Comparison of ENCODE assay signal across 9 cellular contexts in the genomic region with DNA sequence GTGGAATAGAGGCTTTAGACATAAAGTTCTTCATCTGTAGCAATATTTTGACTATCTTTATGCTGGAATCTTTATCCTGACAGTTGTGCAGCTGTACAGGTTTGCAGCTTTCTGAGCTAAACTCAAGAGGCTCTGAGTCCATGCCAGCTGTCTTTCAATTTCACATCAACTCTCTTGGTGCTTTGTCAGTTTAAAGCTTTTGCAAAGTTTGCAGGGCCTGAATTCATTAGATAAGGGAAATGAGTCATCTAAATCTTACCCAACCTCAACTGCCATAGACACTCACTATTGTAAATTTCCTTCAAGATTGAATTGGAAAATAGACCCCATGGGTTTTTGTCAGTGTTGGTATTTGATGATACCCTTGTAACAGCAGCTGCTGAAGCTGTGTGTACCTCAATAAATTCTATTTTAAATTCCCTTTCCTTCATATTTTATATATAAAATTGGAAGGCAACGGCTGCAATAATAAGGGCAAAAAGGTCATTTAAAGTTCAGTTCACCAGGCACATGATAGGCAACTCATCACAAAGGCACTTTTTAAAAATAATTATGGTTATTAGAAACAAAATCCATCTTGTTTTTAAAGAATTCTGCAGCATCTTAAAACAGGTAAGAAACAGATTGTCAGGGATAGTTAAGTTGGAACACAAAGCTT.
A peak's percentile ranks its signal among the peaks of the same experiment; 100 is the strongest.
DNase-seq lines count a peak whose midpoint lies in the region; ATAC-seq, FAIRE-seq and TF ChIP-seq lines count a peak whose summit lies in the region.
"Had no signal": no experiment of that assay in that cellular context is flagged by ENCODE, and none has a peak within 500 bp of the region (broad histone marks: within the 10 kb centered on the region; RNA-seq: fewer than 3 reads in every experiment).

No MANE protein-coding gene starts in this region.

- H3K4me1 ChIP-seq in gastroesophageal sphincter: no peaks in the 10 kb centered on the region
- H3K4me1 ChIP-seq in left ventricle myocardium inferior: no peaks in the 10 kb centered on the region

- ATAC-seq in activated CD4-positive, CD25-positive, alpha-beta regulatory T cell treated with anti-CD3 and anti-CD28 coated beads, Interleukin-2, amount 50 U/mL, for 24 hours: peak; percentile 83 to 84
- peak; percentile 85 for ATAC-seq in HG02623 (IDR thresholded peaks at IDR 0.05; ENCODE audit: unreplicated experiment)
- ATAC-seq in gastroesophageal sphincter: no peak

- no peak overlapping the region for H3K27ac ChIP-seq in gastroesophageal sphincter
- H3K27ac ChIP-seq in dorsolateral prefrontal cortex: no peak overlapping the region
- H3K27ac ChIP-seq in left ventricle myocardium inferior (replicated peaks): no peak overlapping the region

- H3K27me3 ChIP-seq in bronchial epithelial cell (ENCODE audit: control insufficient read depth, insufficient read depth, low read length) (no peaks in the 10 kb centered on the region), gastroesophageal sphincter (no peaks in the 10 kb centered on the region), dorsolateral prefrontal cortex (no peaks in the 10 kb centered on the region), left ventricle myocardium inferior (ENCODE audit: low read depth) (no peaks in the 10 kb centered on the region)

- no peak overlapping the region for H3K4me3 ChIP-seq in bronchial epithelial cell (ENCODE audit: low read depth, low read length)
- no peak overlapping the region for H3K4me3 ChIP-seq in gastroesophageal sphincter
- H3K4me3 ChIP-seq in dorsolateral prefrontal cortex: no peak overlapping the region
- H3K4me3 ChIP-seq in left ventricle myocardium inferior: no peak overlapping the region

- H3K9me3 ChIP-seq in gastroesophageal sphincter: no peaks in the 10 kb centered on the region
- no peaks in the 10 kb centered on the region for H3K9me3 ChIP-seq in left ventricle myocardium inferior (replicated peaks)

- FAIRE-seq in bronchial epithelial cell (lab: Jason Lieb, UNC): no peak
- FAIRE-seq: A204.1 had no signal

- intact Hi-C loops in dorsolateral prefrontal cortex (cut with DNase I) (no loop called here), left ventricle myocardium inferior (cut with micrococcal nuclease) (no loop called here)

- no peak for TF ChIP-seq EP300 in gastroesophageal sphincter (IDR thresholded peaks at IDR 0.05)

- TF ChIP-seq POLR2A in gastroesophageal sphincter (IDR thresholded peaks at IDR 0.05): no peak

- TF ChIP-seq CTCF in bronchial epithelial cell (IDR thresholded peaks at IDR 0.05; ENCODE audit: insufficient read depth, low read length, severe bottlenecking) (no peak), gastroesophageal sphincter (IDR thresholded peaks at IDR 0.05) (no peak), dorsolateral prefrontal cortex (IDR thresholded peaks at IDR 0.05 in 54 of 56, conservative IDR thresholded peaks at IDR 0.05 in 2 of 56; ENCODE audit: low read depth in 1 of 56, partially characterized antibody in 56 of 56) (no peak), left ventricle myocardium inferior (IDR thresholded peaks at IDR 0.05; ENCODE audit: borderline replicate concordance) (no peak)

- DNase-seq in activated CD4-positive, CD25-positive, alpha-beta regulatory T cell (lab: John Stamatoyannopoulos, UW): no peak
- peak; percentile 15 for DNase-seq in NCI-H446 treated with DMSO at 0.1 percent for 48 hours (lab: John Stamatoyannopoulos, UW)
- peak; percentile 67 for DNase-seq in bronchial epithelial cell (ENCODE audit: low read depth)
- no peak for DNase-seq in dorsolateral prefrontal cortex
- no peak for DNase-seq in left ventricle myocardium inferior

- H3K36me3 ChIP-seq in bronchial epithelial cell (ENCODE audit: control insufficient read depth, insufficient read depth, low read length) (no peaks in the 10 kb centered on the region), gastroesophageal sphincter (no peaks in the 10 kb centered on the region), left ventricle myocardium inferior (no peaks in the 10 kb centered on the region)

- 25 to 67% methylated on average over 1 of the region's 1 CpG for WGBS in gastroesophageal sphincter (ENCODE audit: low coverage in 1 of 2), 2 donors

Comparison
In these comparisons a context has a peak if more than half of its experiments do, and no peak if none do; other contexts are left out.
1. DNase-seq: peak in NCI-H446 treated with DMSO at 0.1 percent for 48 hours (single experiment) and bronchial epithelial cell (single experiment); none in activated CD4-positive, CD25-positive, alpha-beta regulatory T cell (0 of 4), dorsolateral prefrontal cortex (0 of 10) and left ventricle myocardium inferior (single experiment).